ENCODE assay signal across 1 cellular context in the genomic region with DNA sequence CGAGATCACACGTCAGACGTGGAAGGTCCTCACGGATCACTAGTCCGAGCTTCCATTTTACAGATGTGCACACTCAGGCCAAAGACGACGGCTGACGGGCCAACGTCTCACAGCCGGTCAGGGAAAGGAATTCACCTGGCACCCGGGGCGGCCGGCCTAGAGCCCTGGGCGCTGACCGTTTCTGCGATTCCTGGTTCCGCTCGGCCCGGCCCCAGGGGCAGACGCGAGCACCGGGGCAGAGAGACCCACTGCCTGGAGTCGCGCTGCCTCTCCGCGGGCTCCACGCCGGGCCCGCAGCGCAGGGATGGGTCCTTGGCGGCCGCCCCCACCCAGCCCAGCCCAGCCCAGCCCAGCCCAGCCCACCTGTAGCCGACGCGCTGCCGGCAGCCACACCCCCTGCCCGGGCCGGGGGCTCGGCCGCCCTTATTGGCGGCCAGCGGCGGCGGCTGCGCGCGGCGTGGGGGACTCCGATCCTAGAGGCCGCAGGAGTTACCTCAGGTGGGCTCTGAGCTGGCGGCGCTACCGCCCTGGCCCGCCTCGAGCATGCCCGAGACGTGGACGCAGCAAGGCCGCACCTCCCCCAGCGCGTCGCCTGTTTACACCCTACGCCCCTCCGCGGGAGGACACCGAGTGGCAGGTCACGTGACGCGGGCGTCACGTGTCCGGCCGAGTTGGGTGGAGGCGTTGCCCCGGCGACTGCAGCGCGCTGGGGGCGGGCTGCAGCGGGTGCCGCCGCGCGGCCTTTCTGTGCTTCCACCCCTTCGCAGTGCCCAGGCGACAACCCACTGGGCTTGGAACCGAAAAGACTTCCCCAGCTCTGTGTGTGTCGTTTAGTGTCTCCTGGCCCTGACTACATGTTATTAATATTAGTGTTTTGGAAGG.
TF ChIP-seq lines count a peak whose summit lies in the region.

No MANE protein-coding gene starts in this region.

TF ChIP-seq in K562, 482 proteins besides CTCF, POLR2A, EP300 and RAD21 (continued from another document and continues in another):
- TF ChIP-seq, protein P1, sequence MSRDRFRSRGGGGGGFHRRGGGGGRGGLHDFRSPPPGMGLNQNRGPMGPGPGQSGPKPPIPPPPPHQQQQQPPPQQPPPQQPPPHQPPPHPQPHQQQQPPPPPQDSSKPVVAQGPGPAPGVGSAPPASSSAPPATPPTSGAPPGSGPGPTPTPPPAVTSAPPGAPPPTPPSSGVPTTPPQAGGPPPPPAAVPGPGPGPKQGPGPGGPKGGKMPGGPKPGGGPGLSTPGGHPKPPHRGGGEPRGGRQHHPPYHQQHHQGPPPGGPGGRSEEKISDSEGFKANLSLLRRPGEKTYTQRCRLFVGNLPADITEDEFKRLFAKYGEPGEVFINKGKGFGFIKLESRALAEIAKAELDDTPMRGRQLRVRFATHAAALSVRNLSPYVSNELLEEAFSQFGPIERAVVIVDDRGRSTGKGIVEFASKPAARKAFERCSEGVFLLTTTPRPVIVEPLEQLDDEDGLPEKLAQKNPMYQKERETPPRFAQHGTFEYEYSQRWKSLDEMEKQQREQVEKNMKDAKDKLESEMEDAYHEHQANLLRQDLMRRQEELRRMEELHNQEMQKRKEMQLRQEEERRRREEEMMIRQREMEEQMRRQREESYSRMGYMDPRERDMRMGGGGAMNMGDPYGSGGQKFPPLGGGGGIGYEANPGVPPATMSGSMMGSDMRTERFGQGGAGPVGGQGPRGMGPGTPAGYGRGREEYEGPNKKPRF (IDR thresholded peaks at IDR 0.05; ENCODE audit: low read depth, low read length) = no peak
- TF ChIP-seq STAT5A (IDR thresholded peaks at IDR 0.05; ENCODE audit: borderline replicate concordance, low read length) (peak; percentile 32; the same call in 1 of the 2 replicates), CCAR2 (IDR thresholded peaks at IDR 0.05; ENCODE audit: low read depth, low read length) (no peak), EZH2 (IDR thresholded peaks at IDR 0.05; ENCODE audit: borderline replicate concordance, low read depth, low read length) (no peak), RFX5 (IDR thresholded peaks at IDR 0.05; ENCODE audit: low read depth, low read length) (no peak), NEUROD1 (IDR thresholded peaks at IDR 0.05; ENCODE audit: borderline replicate concordance, low read depth, low read length, partially characterized antibody) (peak; percentile 87), ZFP36 (IDR thresholded peaks at IDR 0.05; ENCODE audit: low read depth, low read length, partially characterized antibody) (no peak), ZNF146 (CRISPR knock-in tag; IDR thresholded peaks at IDR 0.05; ENCODE audit: unreplicated experiment) (no peak), RBM15 (IDR thresholded peaks at IDR 0.05; ENCODE audit: insufficient read depth, low read length) (no peak), THRAP3 (IDR thresholded peaks at IDR 0.05; ENCODE audit: borderline replicate concordance) (no peak), RNF2 (IDR thresholded peaks at IDR 0.05) (peak; percentile 92), KAT7 (CRISPR knock-in tag; IDR thresholded peaks at IDR 0.05; ENCODE audit: borderline replicate concordance) (no peak; the same call in 1 of the 2 replicates), SIN3B (IDR thresholded peaks at IDR 0.05; ENCODE audit: low read depth) (peak; percentile 98), ZFX (CRISPR knock-in tag; IDR thresholded peaks at IDR 0.05) (peak; percentile 95), ZNF239 (CRISPR knock-in tag; IDR thresholded peaks at IDR 0.05) (peak; percentile 65), MIER1 (IDR thresholded peaks at IDR 0.05; ENCODE audit: low read depth) (no peak), E2F3 (CRISPR knock-in tag; IDR thresholded peaks at IDR 0.05) (peak; percentile 85), PRMT5 (CRISPR knock-in tag; IDR thresholded peaks at IDR 0.05) (no peak), TCF3 (CRISPR knock-in tag; IDR thresholded peaks at IDR 0.05) (peak; percentile 41; the same call in 1 of the 2 replicates), ZSCAN32 (CRISPR knock-in tag; IDR thresholded peaks at IDR 0.05) (0 out of 2 replicates have a peak, but pooled peaks have one; percentile 39), POLR2AphosphoS5 (IDR thresholded peaks at IDR 0.05; ENCODE audit: control insufficient read depth, insufficient read depth, low read depth, low read length) (peak; percentile 66)
- TF ChIP-seq, protein P2, sequence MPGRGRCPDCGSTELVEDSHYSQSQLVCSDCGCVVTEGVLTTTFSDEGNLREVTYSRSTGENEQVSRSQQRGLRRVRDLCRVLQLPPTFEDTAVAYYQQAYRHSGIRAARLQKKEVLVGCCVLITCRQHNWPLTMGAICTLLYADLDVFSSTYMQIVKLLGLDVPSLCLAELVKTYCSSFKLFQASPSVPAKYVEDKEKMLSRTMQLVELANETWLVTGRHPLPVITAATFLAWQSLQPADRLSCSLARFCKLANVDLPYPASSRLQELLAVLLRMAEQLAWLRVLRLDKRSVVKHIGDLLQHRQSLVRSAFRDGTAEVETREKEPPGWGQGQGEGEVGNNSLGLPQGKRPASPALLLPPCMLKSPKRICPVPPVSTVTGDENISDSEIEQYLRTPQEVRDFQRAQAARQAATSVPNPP (IDR thresholded peaks at IDR 0.05; ENCODE audit: borderline replicate concordance, insufficient read depth, insufficient read length) = no peak
- TF ChIP-seq, protein P3, sequence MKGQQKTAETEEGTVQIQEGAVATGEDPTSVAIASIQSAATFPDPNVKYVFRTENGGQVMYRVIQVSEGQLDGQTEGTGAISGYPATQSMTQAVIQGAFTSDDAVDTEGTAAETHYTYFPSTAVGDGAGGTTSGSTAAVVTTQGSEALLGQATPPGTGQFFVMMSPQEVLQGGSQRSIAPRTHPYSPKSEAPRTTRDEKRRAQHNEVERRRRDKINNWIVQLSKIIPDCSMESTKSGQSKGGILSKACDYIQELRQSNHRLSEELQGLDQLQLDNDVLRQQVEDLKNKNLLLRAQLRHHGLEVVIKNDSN (CRISPR knock-in tag; IDR thresholded peaks at IDR 0.05) = peak; percentile 100
- TF ChIP-seq, protein P4, sequence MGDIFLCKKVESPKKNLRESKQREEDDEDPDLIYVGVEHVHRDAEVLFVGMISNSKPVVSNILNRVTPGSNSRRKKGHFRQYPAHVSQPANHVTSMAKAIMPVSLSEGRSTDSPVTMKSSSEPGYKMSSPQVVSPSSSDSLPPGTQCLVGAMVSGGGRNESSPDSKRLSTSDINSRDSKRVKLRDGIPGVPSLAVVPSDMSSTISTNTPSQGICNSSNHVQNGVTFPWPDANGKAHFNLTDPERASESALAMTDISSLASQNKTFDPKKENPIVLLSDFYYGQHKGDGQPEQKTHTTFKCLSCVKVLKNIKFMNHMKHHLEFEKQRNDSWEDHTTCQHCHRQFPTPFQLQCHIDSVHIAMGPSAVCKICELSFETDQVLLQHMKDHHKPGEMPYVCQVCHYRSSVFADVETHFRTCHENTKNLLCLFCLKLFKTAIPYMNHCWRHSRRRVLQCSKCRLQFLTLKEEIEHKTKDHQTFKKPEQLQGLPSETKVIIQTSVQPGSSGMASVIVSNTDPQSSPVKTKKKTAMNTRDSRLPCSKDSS (IDR thresholded peaks at IDR 0.05; ENCODE audit: low read depth, partially characterized antibody) = no peak
- TF ChIP-seq, protein P5, sequence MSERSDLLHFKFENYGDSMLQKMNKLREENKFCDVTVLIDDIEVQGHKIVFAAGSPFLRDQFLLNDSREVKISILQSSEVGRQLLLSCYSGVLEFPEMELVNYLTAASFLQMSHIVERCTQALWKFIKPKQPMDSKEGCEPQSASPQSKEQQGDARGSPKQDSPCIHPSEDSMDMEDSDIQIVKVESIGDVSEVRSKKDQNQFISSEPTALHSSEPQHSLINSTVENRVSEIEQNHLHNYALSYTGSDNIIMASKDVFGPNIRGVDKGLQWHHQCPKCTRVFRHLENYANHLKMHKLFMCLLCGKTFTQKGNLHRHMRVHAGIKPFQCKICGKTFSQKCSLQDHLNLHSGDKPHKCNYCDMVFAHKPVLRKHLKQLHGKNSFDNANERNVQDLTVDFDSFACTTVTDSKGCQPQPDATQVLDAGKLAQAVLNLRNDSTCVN (CRISPR knock-in tag; IDR thresholded peaks at IDR 0.05) = no peak
- TF ChIP-seq, protein P6, sequence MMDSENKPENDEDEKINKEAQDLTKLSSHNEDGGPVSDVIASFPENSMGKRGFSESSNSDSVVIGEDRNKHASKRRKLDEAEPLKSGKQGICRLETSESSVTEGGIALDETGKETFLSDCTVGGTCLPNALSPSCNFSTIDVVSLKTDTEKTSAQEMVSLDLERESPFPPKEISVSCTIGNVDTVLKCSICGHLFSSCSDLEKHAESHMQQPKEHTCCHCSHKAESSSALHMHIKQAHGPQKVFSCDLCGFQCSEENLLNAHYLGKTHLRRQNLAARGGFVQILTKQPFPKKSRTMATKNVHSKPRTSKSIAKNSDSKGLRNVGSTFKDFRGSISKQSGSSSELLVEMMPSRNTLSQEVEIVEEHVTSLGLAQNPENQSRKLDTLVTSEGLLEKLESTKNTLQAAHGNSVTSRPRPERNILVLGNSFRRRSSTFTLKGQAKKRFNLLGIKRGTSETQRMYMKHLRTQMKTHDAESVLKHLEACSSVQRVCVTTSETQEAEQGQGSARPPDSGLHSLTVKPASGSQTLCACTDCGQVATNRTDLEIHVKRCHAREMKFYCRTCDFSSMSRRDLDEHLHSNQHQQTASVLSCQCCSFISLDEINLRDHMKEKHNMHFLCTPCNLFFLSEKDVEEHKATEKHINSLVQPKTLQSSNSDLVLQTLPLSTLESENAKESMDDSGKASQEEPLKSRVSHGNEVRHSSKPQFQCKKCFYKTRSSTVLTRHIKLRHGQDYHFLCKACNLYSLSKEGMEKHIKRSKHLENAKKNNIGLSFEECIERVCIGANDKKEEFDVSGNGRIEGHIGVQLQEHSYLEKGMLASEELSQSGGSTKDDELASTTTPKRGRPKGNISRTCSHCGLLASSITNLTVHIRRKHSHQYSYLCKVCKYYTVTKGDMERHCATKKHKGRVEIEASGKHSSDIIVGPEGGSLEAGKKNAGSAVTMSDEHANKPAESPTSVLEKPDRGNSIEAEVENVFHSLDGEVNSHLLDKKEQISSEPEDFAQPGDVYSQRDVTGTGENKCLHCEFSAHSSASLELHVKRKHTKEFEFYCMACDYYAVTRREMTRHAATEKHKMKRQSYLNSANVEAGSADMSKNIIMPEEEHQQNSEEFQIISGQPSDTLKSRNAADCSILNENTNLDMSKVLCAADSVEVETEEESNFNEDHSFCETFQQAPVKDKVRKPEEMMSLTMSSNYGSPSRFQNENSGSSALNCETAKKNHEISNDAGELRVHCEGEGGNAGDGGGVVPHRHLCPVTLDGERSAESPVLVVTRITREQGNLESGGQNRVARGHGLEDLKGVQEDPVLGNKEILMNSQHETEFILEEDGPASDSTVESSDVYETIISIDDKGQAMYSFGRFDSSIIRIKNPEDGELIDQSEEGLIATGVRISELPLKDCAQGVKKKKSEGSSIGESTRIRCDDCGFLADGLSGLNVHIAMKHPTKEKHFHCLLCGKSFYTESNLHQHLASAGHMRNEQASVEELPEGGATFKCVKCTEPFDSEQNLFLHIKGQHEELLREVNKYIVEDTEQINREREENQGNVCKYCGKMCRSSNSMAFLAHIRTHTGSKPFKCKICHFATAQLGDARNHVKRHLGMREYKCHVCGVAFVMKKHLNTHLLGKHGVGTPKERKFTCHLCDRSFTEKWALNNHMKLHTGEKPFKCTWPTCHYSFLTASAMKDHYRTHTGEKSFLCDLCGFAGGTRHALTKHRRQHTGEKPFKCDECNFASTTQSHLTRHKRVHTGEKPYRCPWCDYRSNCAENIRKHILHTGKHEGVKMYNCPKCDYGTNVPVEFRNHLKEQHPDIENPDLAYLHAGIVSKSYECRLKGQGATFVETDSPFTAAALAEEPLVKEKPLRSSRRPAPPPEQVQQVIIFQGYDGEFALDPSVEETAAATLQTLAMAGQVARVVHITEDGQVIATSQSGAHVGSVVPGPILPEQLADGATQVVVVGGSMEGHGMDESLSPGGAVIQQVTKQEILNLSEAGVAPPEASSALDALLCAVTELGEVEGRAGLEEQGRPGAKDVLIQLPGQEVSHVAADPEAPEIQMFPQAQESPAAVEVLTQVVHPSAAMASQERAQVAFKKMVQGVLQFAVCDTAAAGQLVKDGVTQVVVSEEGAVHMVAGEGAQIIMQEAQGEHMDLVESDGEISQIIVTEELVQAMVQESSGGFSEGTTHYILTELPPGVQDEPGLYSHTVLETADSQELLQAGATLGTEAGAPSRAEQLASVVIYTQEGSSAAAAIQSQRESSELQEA (IDR thresholded peaks at IDR 0.05; ENCODE audit: low read depth) = no peak
- TF ChIP-seq, protein P7, sequence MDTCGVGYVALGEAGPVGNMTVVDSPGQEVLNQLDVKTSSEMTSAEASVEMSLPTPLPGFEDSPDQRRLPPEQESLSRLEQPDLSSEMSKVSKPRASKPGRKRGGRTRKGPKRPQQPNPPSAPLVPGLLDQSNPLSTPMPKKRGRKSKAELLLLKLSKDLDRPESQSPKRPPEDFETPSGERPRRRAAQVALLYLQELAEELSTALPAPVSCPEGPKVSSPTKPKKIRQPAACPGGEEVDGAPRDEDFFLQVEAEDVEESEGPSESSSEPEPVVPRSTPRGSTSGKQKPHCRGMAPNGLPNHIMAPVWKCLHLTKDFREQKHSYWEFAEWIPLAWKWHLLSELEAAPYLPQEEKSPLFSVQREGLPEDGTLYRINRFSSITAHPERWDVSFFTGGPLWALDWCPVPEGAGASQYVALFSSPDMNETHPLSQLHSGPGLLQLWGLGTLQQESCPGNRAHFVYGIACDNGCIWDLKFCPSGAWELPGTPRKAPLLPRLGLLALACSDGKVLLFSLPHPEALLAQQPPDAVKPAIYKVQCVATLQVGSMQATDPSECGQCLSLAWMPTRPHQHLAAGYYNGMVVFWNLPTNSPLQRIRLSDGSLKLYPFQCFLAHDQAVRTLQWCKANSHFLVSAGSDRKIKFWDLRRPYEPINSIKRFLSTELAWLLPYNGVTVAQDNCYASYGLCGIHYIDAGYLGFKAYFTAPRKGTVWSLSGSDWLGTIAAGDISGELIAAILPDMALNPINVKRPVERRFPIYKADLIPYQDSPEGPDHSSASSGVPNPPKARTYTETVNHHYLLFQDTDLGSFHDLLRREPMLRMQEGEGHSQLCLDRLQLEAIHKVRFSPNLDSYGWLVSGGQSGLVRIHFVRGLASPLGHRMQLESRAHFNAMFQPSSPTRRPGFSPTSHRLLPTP (IDR thresholded peaks at IDR 0.05; ENCODE audit: borderline replicate concordance, extremely low read depth, insufficient read length) = no peak
- TF ChIP-seq, protein P8, sequence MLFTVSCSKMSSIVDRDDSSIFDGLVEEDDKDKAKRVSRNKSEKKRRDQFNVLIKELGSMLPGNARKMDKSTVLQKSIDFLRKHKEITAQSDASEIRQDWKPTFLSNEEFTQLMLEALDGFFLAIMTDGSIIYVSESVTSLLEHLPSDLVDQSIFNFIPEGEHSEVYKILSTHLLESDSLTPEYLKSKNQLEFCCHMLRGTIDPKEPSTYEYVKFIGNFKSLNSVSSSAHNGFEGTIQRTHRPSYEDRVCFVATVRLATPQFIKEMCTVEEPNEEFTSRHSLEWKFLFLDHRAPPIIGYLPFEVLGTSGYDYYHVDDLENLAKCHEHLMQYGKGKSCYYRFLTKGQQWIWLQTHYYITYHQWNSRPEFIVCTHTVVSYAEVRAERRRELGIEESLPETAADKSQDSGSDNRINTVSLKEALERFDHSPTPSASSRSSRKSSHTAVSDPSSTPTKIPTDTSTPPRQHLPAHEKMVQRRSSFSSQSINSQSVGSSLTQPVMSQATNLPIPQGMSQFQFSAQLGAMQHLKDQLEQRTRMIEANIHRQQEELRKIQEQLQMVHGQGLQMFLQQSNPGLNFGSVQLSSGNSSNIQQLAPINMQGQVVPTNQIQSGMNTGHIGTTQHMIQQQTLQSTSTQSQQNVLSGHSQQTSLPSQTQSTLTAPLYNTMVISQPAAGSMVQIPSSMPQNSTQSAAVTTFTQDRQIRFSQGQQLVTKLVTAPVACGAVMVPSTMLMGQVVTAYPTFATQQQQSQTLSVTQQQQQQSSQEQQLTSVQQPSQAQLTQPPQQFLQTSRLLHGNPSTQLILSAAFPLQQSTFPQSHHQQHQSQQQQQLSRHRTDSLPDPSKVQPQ (CRISPR knock-in tag; IDR thresholded peaks at IDR 0.05; ENCODE audit: borderline replicate concordance) = peak; percentile 98
